8 cellular contexts compared by ENCODE assay signal in the genomic region with DNA sequence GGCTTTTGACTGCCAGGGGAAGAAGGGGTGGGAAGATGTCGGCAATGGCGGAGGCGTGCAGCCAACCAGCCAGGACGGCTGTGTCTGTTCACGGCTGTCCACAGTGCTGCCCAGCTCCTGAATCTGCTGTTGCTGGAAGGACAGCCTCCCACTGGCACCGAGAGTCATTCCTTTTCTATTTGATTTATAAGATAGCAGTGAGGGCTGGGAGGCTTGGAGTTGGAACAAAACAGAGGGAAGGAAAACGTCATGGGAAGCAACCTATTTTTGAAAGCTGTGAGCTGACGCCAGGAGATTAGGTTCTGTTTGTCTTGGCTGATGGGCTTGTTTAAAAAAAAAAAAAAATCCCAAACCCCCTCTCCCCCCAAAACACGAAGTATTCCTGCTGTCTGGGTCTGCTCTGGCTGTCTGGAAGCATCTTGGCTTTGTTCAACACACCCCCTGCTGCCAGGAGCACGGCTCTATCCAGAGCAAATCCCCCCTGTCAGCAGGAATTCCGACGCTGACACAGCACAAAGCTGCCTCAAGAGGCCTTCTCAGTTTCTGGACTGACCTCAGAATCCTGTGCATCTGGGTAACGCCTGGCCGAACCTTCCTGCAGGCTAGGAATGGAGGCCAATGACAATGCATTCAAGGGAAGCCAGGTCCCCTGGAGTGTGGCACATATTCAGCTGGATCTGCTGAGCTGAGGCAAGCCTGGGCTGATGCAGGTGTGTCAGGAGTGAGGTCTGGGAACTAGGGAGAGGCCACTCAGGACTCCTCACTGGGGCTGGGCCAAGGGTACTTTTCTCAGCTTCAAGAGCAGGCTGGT. TPM values are rescaled to one million over a fixed set of nuclear protein-coding genes. Genes with fewer than 3 reads are reported as not detected.
DNase-seq lines count a peak whose midpoint lies in the region; TF ChIP-seq lines count a peak whose summit lies in the region.

No MANE protein-coding gene starts in this region.

- H3K4me1 Mint-ChIP-seq in chondrocyte (ENCODE audit: low read depth): peaks cover 27% of the 10 kb centered on the region

- 51% methylated on average over 14 of the region's 14 CpGs for WGBS in HUES64

- H3K4me3 Mint-ChIP-seq in chondrocyte (ENCODE audit: unreplicated experiment): peak overlapping the region; percentile 58

- H3K9ac ChIP-seq in HUES64 (ENCODE audit: low read depth, low read length) (peak overlapping the region; percentile 9; the same call in 1 of the 2 replicates), stomach smooth muscle (ENCODE audit: low read length in 2 of 2) (peak overlapping the region in 1 of 2 donors; percentile 62)

- H3K4me3 ChIP-seq in HUES64 (ENCODE audit: low read length) (no peak overlapping the region), stomach smooth muscle (ENCODE audit: low read length in 2 of 2) (peak overlapping the region; percentile 51 to 64)

- H3K27ac ChIP-seq in HUES64 (ENCODE audit: low read depth, low read length): peak overlapping the region; percentile 52; the same call in 1 of the 2 replicates
- H3K27ac ChIP-seq in stomach smooth muscle (ENCODE audit: low read length): peak overlapping the region; percentile 93

- H3K4me1 ChIP-seq in HUES64 (ENCODE audit: insufficient read depth, low read length): peaks cover 25% of the 10 kb centered on the region
- peaks cover 56% of the 10 kb centered on the region for H3K4me1 ChIP-seq in stomach smooth muscle (ENCODE audit: control insufficient read depth, insufficient read depth, low read length)

- H3K36me3 ChIP-seq in HUES64 (ENCODE audit: insufficient read depth, low read length) (no peaks in the 10 kb centered on the region), stomach smooth muscle (ENCODE audit: control insufficient read depth in 2 of 2, insufficient read depth in 2 of 2, low read length in 2 of 2) (peaks cover 22 to 31% of the 10 kb centered on the region in 2 donors)

- DNase-seq in chondrocyte (ENCODE audit: low spot score): no peak
- DNase-seq in left kidney (ENCODE audit: low read depth, low spot score): peak; percentile 91
- DNase-seq in NCI-H526 (lab: John Stamatoyannopoulos, UW): no peak
- DNase-seq in KG1 (lab: John Stamatoyannopoulos, UW): no peak
- no peak for DNase-seq in GM20000 (ENCODE audit: low spot score)
- no peak for DNase-seq in HT-29 (ENCODE audit: low spot score)

- H3K27me3 ChIP-seq in HUES64 (ENCODE audit: insufficient read depth, low read length) (no peaks in the 10 kb centered on the region), stomach smooth muscle (ENCODE audit: control insufficient read depth in 1 of 2, insufficient read depth in 2 of 2, low read length in 2 of 2) (no peaks in the 10 kb centered on the region)

- no peaks in the 10 kb centered on the region for H3K27me3 Mint-ChIP-seq in chondrocyte (ENCODE audit: low read depth)

- TF ChIP-seq CTCF in chondrocyte (IDR thresholded peaks at IDR 0.05): peak; percentile 58
- no peak for TF ChIP-seq CTCF in GM20000 (IDR thresholded peaks at IDR 0.05; ENCODE audit: extremely low read depth, missing control alignments)

- H3K27ac Mint-ChIP-seq in chondrocyte (ENCODE audit: unreplicated experiment): peak overlapping the region; percentile 97

- H3K9me3 ChIP-seq in HUES64 (ENCODE audit: insufficient read depth, low read depth, low read length) (no peaks in the 10 kb centered on the region), stomach smooth muscle (ENCODE audit: control insufficient read depth in 2 of 2, low read length in 2 of 2) (no peaks in the 10 kb centered on the region)

- H3K36me3 Mint-ChIP-seq in chondrocyte (ENCODE audit: low read depth): peaks cover 16% of the 10 kb centered on the region

- no peaks in the 10 kb centered on the region for H3K9me3 Mint-ChIP-seq in chondrocyte (ENCODE audit: low read depth)

RNA-seq across cellular contexts. Expression of gene SREBF1, which starts 41.0 kb away (rescaled TPM):
- 71.0 TPM for polyA plus RNA-seq in HUES64 (2013, experiment 1 of 2)
- 60.6 TPM for polyA plus RNA-seq in HUES64 (2013, experiment 2 of 2)
- total RNA-seq in chondrocyte: 22.8 to 26.7 TPM (median 23.4 TPM) in 3 replicates
- 296 and 304 TPM in 2 replicates for total RNA-seq in HT-29 (2014; rRNA removed; shearing (Covaris generic))

Comparison
In these comparisons a context has a peak if more than half of its experiments do, and no peak if none do; other contexts are left out.
1. RNA of gene SREBF1, which starts 41.0 kb away (total RNA-seq): 296 to 304 TPM in HT-29; 22.8 to 26.7 TPM in chondrocyte; every median in the first group is over 10 times any median in the second.